1 cellular context compared by ENCODE assay signal in genomic region chr14:38663382-38663781, GRCh38.
TF ChIP-seq lines count a peak whose summit lies in the region.

No MANE protein-coding gene starts in this region.

TF ChIP-seq in A549, 52 proteins besides CTCF, POLR2A, EP300 and RAD21 (continued from another document):
- TF ChIP-seq MAX (IDR thresholded peaks at IDR 0.05), result no peak
- TF ChIP-seq HOXB5 (CRISPR knock-in tag; IDR thresholded peaks at IDR 0.05), result no peak
